In genomic region chr1:69103213-69103612, GRCh38 we compare ENCODE assay signal across 21 cellular contexts.
A peak's percentile ranks its signal among the peaks of the same experiment; 100 is the strongest.
DNase-seq lines count a peak whose midpoint lies in the region; ATAC-seq and TF ChIP-seq lines count a peak whose summit lies in the region.
"Had no signal": no experiment of that assay in that cellular context is flagged by ENCODE, and none has a peak within 500 bp of the region (broad histone marks: within the 10 kb centered on the region; RNA-seq: fewer than 3 reads in every experiment).

No MANE protein-coding gene starts in this region.

- H3K4me2 ChIP-seq in neuronal stem cell (ENCODE audit: insufficient read depth, low read length, poor library complexity, severe bottlenecking) = no peak overlapping the region
- H3K4me2 ChIP-seq: A549; BLaER1 treated with 17β-estradiol and CSF1 and Interleukin-3, amounts not matched to agents 10 nM and 100 nM had no signal

- H2AK5ac ChIP-seq in neuronal stem cell (ENCODE audit: low read depth, low read length) = no peak overlapping the region

- H3K9ac ChIP-seq in neuronal stem cell (ENCODE audit: low read depth, low read length, poor library complexity) = no peak overlapping the region
- H3K9ac ChIP-seq: BLaER1 treated with 17β-estradiol and CSF1 and Interleukin-3, amounts not matched to agents 10 nM and 100 nM had no signal

- no peak overlapping the region for H3K18ac ChIP-seq in neuronal stem cell (ENCODE audit: low read length)

- no peak overlapping the region for H3K4ac ChIP-seq in neuronal stem cell (ENCODE audit: low read length)

- no peak overlapping the region for H4K8ac ChIP-seq in neuronal stem cell (ENCODE audit: low read depth, low read length)

- ATAC-seq in gastroesophageal sphincter = no peak
- ATAC-seq in HG03442 (IDR thresholded peaks at IDR 0.05; ENCODE audit: unreplicated experiment) = no peak
- ATAC-seq: A549 had no signal

- no peak overlapping the region for H2BK15ac ChIP-seq in neuronal stem cell (ENCODE audit: low read length)

- H3K4me1 ChIP-seq in neuronal stem cell (ENCODE audit: control insufficient read depth in 2 of 2, insufficient read depth in 1 of 2, low read depth in 1 of 2, low read length in 2 of 2) (peaks cover 0 to 2% of the 10 kb centered on the region in 2 donors), gastroesophageal sphincter (no peaks in the 10 kb centered on the region)
- H3K4me1 ChIP-seq: A549; BE2C; BLaER1 treated with 17β-estradiol and CSF1 and Interleukin-3, amounts not matched to agents 10 nM and 100 nM; HAP-1 had no signal

- no peak for TF ChIP-seq POLR2A in gastroesophageal sphincter (IDR thresholded peaks at IDR 0.05)

- no peak overlapping the region for H3K14ac ChIP-seq in neuronal stem cell (ENCODE audit: low read length)

- DNase-seq in caudate nucleus (lab: John Stamatoyannopoulos, UW) (no peak), epithelial cell of prostate (ENCODE audit: low read depth, low spot score) (no peak), neuronal stem cell (ENCODE audit: low spot score) (no peak), cortex of kidney (lab: John Stamatoyannopoulos, UW) (no peak)
- DNase-seq: 8988T; ACHN; AML-193; BE2C; CD4-positive, alpha-beta T cell; CD8-positive, alpha-beta memory T cell; DMS53; DMS79 treated with DMSO at 0.1 percent for 48 hours; GF-D8; GOT3; HFFc6 had no signal

- H4K91ac ChIP-seq in neuronal stem cell (ENCODE audit: low read depth, low read length, poor library complexity) = no peak overlapping the region

- H2BK120ac ChIP-seq in neuronal stem cell (ENCODE audit: low read depth, low read length) = no peak overlapping the region

- peak overlapping the region; percentile 18 for H2AFZ ChIP-seq in neuronal stem cell (ENCODE audit: low read length)

- no peak overlapping the region for H2BK12ac ChIP-seq in neuronal stem cell (ENCODE audit: low read length)

- no peak for TF ChIP-seq EP300 in gastroesophageal sphincter (IDR thresholded peaks at IDR 0.05)

- H3K9me3 ChIP-seq in neuronal stem cell (replicated peaks in 1 of 2; ENCODE audit: control insufficient read depth in 2 of 2, insufficient read depth in 1 of 2, low read depth in 1 of 2, low read length in 2 of 2) = no peaks in the 10 kb centered on the region
- peaks cover 0 to 15% (median 0%) of the 10 kb centered on the region in 3 donors for H3K9me3 ChIP-seq in gastroesophageal sphincter
- H3K9me3 ChIP-seq: A549, BE2C had no signal

- peaks cover 0 to 1% of the 10 kb centered on the region in 2 donors for H3K36me3 ChIP-seq in neuronal stem cell (replicated peaks in 1 of 2; ENCODE audit: control insufficient read depth in 2 of 2, insufficient read depth in 2 of 2, low read length in 2 of 2)
- no peaks in the 10 kb centered on the region for H3K36me3 ChIP-seq in gastroesophageal sphincter
- H3K36me3 ChIP-seq: BE2C; BLaER1 treated with 17β-estradiol and CSF1 and Interleukin-3, amounts not matched to agents 10 nM and 100 nM; HAP-1 had no signal

- no peak overlapping the region for H3K23ac ChIP-seq in neuronal stem cell (ENCODE audit: low read depth, low read length, poor library complexity)

- H3K27me3 ChIP-seq in neuronal stem cell (ENCODE audit: control insufficient read depth in 3 of 3, insufficient read depth in 3 of 3, low read depth in 1 of 3, low read length in 3 of 3) = no peaks in the 10 kb centered on the region
- H3K27me3 ChIP-seq in gastroesophageal sphincter = no peaks in the 10 kb centered on the region
- H3K27me3 ChIP-seq: BE2C; BLaER1 treated with 17β-estradiol and CSF1 and Interleukin-3, amounts not matched to agents 10 nM and 100 nM had no signal

- H3K4me3 ChIP-seq in neuronal stem cell (ENCODE audit: low read length in 2 of 2) (no peak overlapping the region), gastroesophageal sphincter (no peak overlapping the region)
- H3K4me3 ChIP-seq: A549; BLaER1 treated with 17β-estradiol and CSF1 and Interleukin-3, amounts not matched to agents 10 nM and 100 nM; HAP-1 had no signal

- H2BK5ac ChIP-seq in neuronal stem cell (ENCODE audit: low read length) = no peak overlapping the region

- no peak for TF ChIP-seq CTCF in gastroesophageal sphincter (IDR thresholded peaks at IDR 0.05)

- peak overlapping the region; percentile 60 for H3K27ac ChIP-seq in angular gyrus (ENCODE audit: low read depth, low read length)
- peak overlapping the region; percentile 77 for H3K27ac ChIP-seq in caudate nucleus (ENCODE audit: low read depth, low read length)
- H3K27ac ChIP-seq in epithelial cell of prostate = peak overlapping the region; percentile 15
- no peak overlapping the region for H3K27ac ChIP-seq in neuronal stem cell (replicated peaks; ENCODE audit: low read length)
- no peak overlapping the region for H3K27ac ChIP-seq in gastroesophageal sphincter
- H3K27ac ChIP-seq: A549; BLaER1 treated with 17β-estradiol and CSF1 and Interleukin-3, amounts not matched to agents 10 nM and 100 nM had no signal

- no peaks in the 10 kb centered on the region for H3K79me1 ChIP-seq in neuronal stem cell (ENCODE audit: low read depth, low read length)

Comparison
In these comparisons a context has a peak if more than half of its experiments do, and no peak if none do; other contexts are left out.
1. H3K27ac ChIP-seq: peak in angular gyrus (single experiment), caudate nucleus (single experiment) and epithelial cell of prostate (single experiment); none in neuronal stem cell (single experiment) and gastroesophageal sphincter (0 of 4).